In genomic region chr6:57837622-57838209, GRCh38 we compare ENCODE assay signal across 7 cellular contexts.
DNase-seq lines count a peak whose midpoint lies in the region; ATAC-seq, FAIRE-seq and TF ChIP-seq lines count a peak whose summit lies in the region.
"Not testable (repeated sequence)": the region's sequence is repeated elsewhere in the genome, so short reads cannot be mapped to it uniquely, and the experiment has no call there.

No MANE protein-coding gene starts in this region.

- intact Hi-C loops in HepG2 (cut with micrococcal nuclease; ENCODE audit: unreplicated experiment): not testable (repeated sequence)

- CTCF ChIA-PET in HepG2 (lab: Yijun Ruan, JAX; ENCODE audit: low intra/inter-chr PET ratio, low total read pairs): not testable (repeated sequence)

- not testable (repeated sequence) for H4K20me1 ChIP-seq in HepG2 (ENCODE audit: insufficient read depth, low read length)

- DNase-seq in DMS53 (lab: John Stamatoyannopoulos, UW) (peak; percentile 90), LNCaP clone FGC (ENCODE audit: low read depth) (peak; percentile 37), NCI-H1417 (lab: John Stamatoyannopoulos, UW) (peak in 2 of 3 experiments; percentile 13 to 60), NCI-H345 (lab: John Stamatoyannopoulos, UW) (peak; percentile 72), NCI-H774 (lab: John Stamatoyannopoulos, UW) (peak; percentile 71), SHP77 treated with DMSO at 0.1 percent for 48 hours (lab: John Stamatoyannopoulos, UW) (peak; percentile 81)
- DNase-seq in HepG2 (ENCODE audit: low spot score): not testable (repeated sequence)

- not testable (repeated sequence) for TF ChIP-seq EP300 in HepG2 (IDR thresholded peaks at IDR 0.05; ENCODE audit: low read depth in 2 of 2, low read length in 2 of 2); HepG2 (CRISPR knock-in tag; IDR thresholded peaks at IDR 0.05; ENCODE audit: borderline replicate concordance)

- not testable (repeated sequence) for H3K27ac ChIP-seq in HepG2 (ENCODE audit: extremely low read length, insufficient read depth, low read length)

- not testable (repeated sequence) for H3K9me3 ChIP-seq in HepG2 (ENCODE audit: low read length)

- not testable (repeated sequence) for H2AFZ ChIP-seq in HepG2 (ENCODE audit: low read length)

- H3K4me3 ChIP-seq in LNCaP clone FGC (ENCODE audit: low read depth, low read length); HepG2 (replicated peaks in 1 of 3; ENCODE audit: insufficient read depth in 1 of 3, low read depth in 2 of 3, low read length in 3 of 3): not testable (repeated sequence)

- ATAC-seq in HepG2: peak; percentile 78; the same call in 2 of the 3 replicates

- TF ChIP-seq RAD21 in HepG2 (CRISPR knock-in tag; IDR thresholded peaks at IDR 0.05): not testable (repeated sequence)

- H3K79me2 ChIP-seq in HepG2 (ENCODE audit: insufficient read depth, low read length): not testable (repeated sequence)

- in situ Hi-C loops in HepG2 (cut with HindIII; ENCODE audit: extremely low pct_ligation_motif_present, low pct_unique_long_range_greater_than_20kb): not testable (repeated sequence)

- H3K36me3 ChIP-seq in HepG2 (replicated peaks in 1 of 2; ENCODE audit: control insufficient read depth in 1 of 2, insufficient read depth in 2 of 2, low read length in 2 of 2): not testable (repeated sequence)

- 1% methylated on average over 9 of the region's 9 CpGs for WGBS in HepG2 (ENCODE audit: low lambda C conversion rate)

- TF ChIP-seq CTCF in LNCaP clone FGC (IDR thresholded peaks at IDR 0.05; ENCODE audit: control insufficient read depth, extremely low read depth, insufficient read depth); HepG2 (CRISPR knock-in tag; IDR thresholded peaks at IDR 0.05): not testable (repeated sequence)

- FAIRE-seq in HepG2 (lab: Jason Lieb, UNC): not testable (repeated sequence)

- not testable (repeated sequence) for TF ChIP-seq POLR2A in HepG2 (IDR thresholded peaks at IDR 0.05; ENCODE audit: insufficient read depth in 1 of 2, low read depth in 2 of 2, low read length in 2 of 2)

- H3K4me2 ChIP-seq in HepG2 (ENCODE audit: low read depth, low read length): peak overlapping the region; percentile 13; the same call in 1 of the 2 replicates

- not testable (repeated sequence) for BruUV-seq in HepG2 (replicated peaks; lab: Mats Ljungman, UMichigan)

- not testable (repeated sequence) for H3K4me1 ChIP-seq in HepG2 (ENCODE audit: insufficient read depth, low read length)

- POLR2A ChIA-PET in HepG2 (lab: Yijun Ruan, JAX): not testable (repeated sequence)

- not testable (repeated sequence) for H3K27me3 ChIP-seq in HepG2 (ENCODE audit: control insufficient read depth in 1 of 2, insufficient read depth in 2 of 2, low read length in 2 of 2)

- not testable (repeated sequence) for H3K9ac ChIP-seq in HepG2 (ENCODE audit: insufficient read depth, low read depth, low read length)

TF ChIP-seq in HepG2, 621 proteins besides CTCF, POLR2A, EP300 and RAD21:
- TF ChIP-seq HNRNPLL (IDR thresholded peaks at IDR 0.05; ENCODE audit: low read depth, low read length, poor library complexity, severe bottlenecking): peak; percentile 20
- peak; percentile 33; the same call in 1 of the 2 replicates for TF ChIP-seq ETV5 (CRISPR knock-in tag; IDR thresholded peaks at IDR 0.05; ENCODE audit: borderline replicate concordance)
- TF ChIP-seq FOXA3 (CRISPR knock-in tag; IDR thresholded peaks at IDR 0.05): 0 out of 2 replicates have a peak, but pooled peaks have one; percentile 10
